In genomic region chr9:5671711-5672353, GRCh38 we compare ENCODE assay signal across 11 cellular contexts. TPM values are rescaled to one million over a fixed set of nuclear protein-coding genes. Genes with fewer than 3 reads are reported as not detected.
A peak's percentile ranks its signal among the peaks of the same experiment; 100 is the strongest.
DNase-seq lines count a peak whose midpoint lies in the region; ATAC-seq and TF ChIP-seq lines count a peak whose summit lies in the region.
"Had no signal": no experiment of that assay in that cellular context is flagged by ENCODE, and none has a peak within 500 bp of the region (broad histone marks: within the 10 kb centered on the region; RNA-seq: fewer than 3 reads in every experiment).

No MANE protein-coding gene starts in this region.

- no peak for TF ChIP-seq EP300 in tibial nerve (IDR thresholded peaks at IDR 0.05)

- DNase-seq in NCI-H1417 (lab: John Stamatoyannopoulos, UW) (peak in 2 of 3 experiments; percentile 34 to 35), NCI-H1417 treated with DMSO at 0.1 percent for 48 hours (lab: John Stamatoyannopoulos, UW) (no peak), GM23338 (ENCODE audit: low spot score) (no peak), T-helper 17 cell (no peak), kidney epithelial cell (ENCODE audit: low read depth) (peak; percentile 12), tibial nerve (ENCODE audit: low spot score in 2 of 2) (no peak), OCI-M1 (lab: John Stamatoyannopoulos, UW) (no peak)

- no peak for TF ChIP-seq POLR2A in tibial nerve (IDR thresholded peaks at IDR 0.05)

- ATAC-seq in GM23338, result peak; percentile 76
- ATAC-seq in T-helper 17 cell, result peak; percentile 97
- no peak for ATAC-seq in GM18519 (IDR thresholded peaks at IDR 0.05; ENCODE audit: low FRiP score, unreplicated experiment)

- H3K27ac ChIP-seq in GM23338 (ENCODE audit: low read depth) (no peak overlapping the region), tibial nerve (no peak overlapping the region)
- H3K27ac ChIP-seq: esophagus muscularis mucosa, SJSA1 had no signal

- H3K4me3 ChIP-seq in GM23338 (no peak overlapping the region), kidney epithelial cell (ENCODE audit: low read depth, low read length) (no peak overlapping the region), tibial nerve (no peak overlapping the region)
- H3K4me3 ChIP-seq: esophagus muscularis mucosa, SJSA1 had no signal

- TF ChIP-seq CTCF in GM23338 (conservative IDR thresholded peaks at IDR 0.05; ENCODE audit: low read depth in 2 of 2) (no peak), kidney epithelial cell (IDR thresholded peaks at IDR 0.05; ENCODE audit: insufficient read depth, low read length, poor library complexity, severe bottlenecking) (no peak), tibial nerve (IDR thresholded peaks at IDR 0.05) (no peak)

- H3K4me1 Mint-ChIP-seq in GM23338 (peaks cover 15% of the 10 kb centered on the region; the same call in 2 of the 3 replicates), T-helper 17 cell (peaks cover 38% of the 10 kb centered on the region)

- H3K4me1 ChIP-seq in GM23338 (ENCODE audit: insufficient read depth), result peaks cover 11% of the 10 kb centered on the region
- H3K4me1 ChIP-seq in tibial nerve, result no peaks in the 10 kb centered on the region
- H3K4me1 ChIP-seq: SJSA1 had no signal

- no peak overlapping the region for H3K27ac Mint-ChIP-seq in GM23338
- no peak overlapping the region for H3K27ac Mint-ChIP-seq in T-helper 17 cell
- H3K27ac Mint-ChIP-seq: immature natural killer cell had no signal

- H4K20me1 ChIP-seq in GM23338 (replicated peaks; ENCODE audit: insufficient read depth), result peaks cover 32% of the 10 kb centered on the region

- H3K9me3 ChIP-seq in T-helper 17 cell (ENCODE audit: control insufficient read depth, low read length, poor library complexity, severe bottlenecking), result no peaks in the 10 kb centered on the region
- no peaks in the 10 kb centered on the region for H3K9me3 ChIP-seq in tibial nerve
- H3K9me3 ChIP-seq: esophagus muscularis mucosa, SJSA1 had no signal

- H3K4me3 Mint-ChIP-seq in GM23338 (no peak overlapping the region), T-helper 17 cell (peak overlapping the region; percentile 36)
- H3K4me3 Mint-ChIP-seq: immature natural killer cell had no signal

- no peaks in the 10 kb centered on the region for H3K9me2 ChIP-seq in GM23338 (ENCODE audit: insufficient read depth)

- H3K79me2 ChIP-seq in GM23338 (replicated peaks; ENCODE audit: insufficient read depth), result peaks cover 63% of the 10 kb centered on the region

- no peaks in the 10 kb centered on the region for H3K27me3 Mint-ChIP-seq in GM23338 (ENCODE audit: insufficient read depth, low read depth, poor library complexity)
- no peaks in the 10 kb centered on the region for H3K27me3 Mint-ChIP-seq in T-helper 17 cell

- WGBS in tibial nerve, 2 donors, result 63 to 69% methylated on average over 3 of the region's 3 CpGs

- H3K9me3 Mint-ChIP-seq in GM23338, result peaks cover 6% of the 10 kb centered on the region; the same call in 2 of the 3 replicates

- no peak overlapping the region for H2AFZ ChIP-seq in GM23338

- H3K36me3 ChIP-seq in GM23338 (ENCODE audit: insufficient read depth) (peaks cover 4% of the 10 kb centered on the region; the same call in 1 of the 2 replicates), kidney epithelial cell (ENCODE audit: control insufficient read depth, insufficient read depth, low read length) (no peaks in the 10 kb centered on the region), tibial nerve (peaks cover 0 to 8% (median 0%) of the 10 kb centered on the region in 3 donors)
- H3K36me3 ChIP-seq: esophagus muscularis mucosa, SJSA1 had no signal

- H3K27me3 ChIP-seq in GM23338 (ENCODE audit: insufficient read depth) (no peaks in the 10 kb centered on the region), kidney epithelial cell (ENCODE audit: control insufficient read depth, insufficient read depth, low read length) (no peaks in the 10 kb centered on the region), tibial nerve (no peaks in the 10 kb centered on the region)
- H3K27me3 ChIP-seq: esophagus muscularis mucosa, SJSA1 had no signal

- no peaks in the 10 kb centered on the region for H3F3A ChIP-seq in GM23338 (replicated peaks; ENCODE audit: low read depth)

- H3K4me2 ChIP-seq in GM23338, result no peak overlapping the region

- H3K36me3 Mint-ChIP-seq in GM23338 (ENCODE audit: low read depth) (peaks cover 19% of the 10 kb centered on the region), T-helper 17 cell (ENCODE audit: low read depth) (no peaks in the 10 kb centered on the region)

TF ChIP-seq in GM23338, 12 proteins besides CTCF, POLR2A, EP300 and RAD21:
- TF ChIP-seq ZNF331 (CRISPR knock-in tag; IDR thresholded peaks at IDR 0.05; ENCODE audit: low read depth) (no peak), NANOG (IDR thresholded peaks at IDR 0.05; ENCODE audit: borderline replicate concordance) (no peak), JUNB (IDR thresholded peaks at IDR 0.05; ENCODE audit: unreplicated experiment) (no peak), POLR2AphosphoS5 (IDR thresholded peaks at IDR 0.05; ENCODE audit: low read depth) (no peak), STAT1 (IDR thresholded peaks at IDR 0.05; ENCODE audit: unreplicated experiment) (no peak), ZNF462 (CRISPR knock-in tag; IDR thresholded peaks at IDR 0.05) (no peak), EZH2phosphoT487 (IDR thresholded peaks at IDR 0.05; ENCODE audit: unreplicated experiment) (no peak)

RNA-seq across cellular contexts. Expression of gene RIC1, which starts 42.9 kb away (rescaled TPM):
- 31.5 and 34.9 TPM in 2 replicates for total RNA-seq in GM23338 (2014; rRNA removed; shearing (Covaris generic))
- polyA plus RNA-seq in GM23338 (2016; fragmentation: Nextera tagmentation; extraction: Ambion mirVana), result 5.7 and 7.8 TPM in 2 replicates
- total RNA-seq in T-helper 17 cell (10 to 100 TPM; 19.6 to 24.3 TPM), kidney epithelial cell (15.7 and 16.8 TPM in 2 replicates), tibial nerve (10 to 100 TPM; 41.0 to 45.9 (median 43.4) TPM)

Comparison
In these comparisons a context has a peak if more than half of its experiments do, and no peak if none do; other contexts are left out.
1. DNase-seq: peak in NCI-H1417 (2 of 3) and kidney epithelial cell (single experiment); none in NCI-H1417 treated with DMSO at 0.1 percent for 48 hours (single experiment), GM23338 (single experiment), T-helper 17 cell (0 of 3), tibial nerve (0 of 2) and OCI-M1 (single experiment).